ENCODE assay signal across 8 cellular contexts in the genomic region with DNA sequence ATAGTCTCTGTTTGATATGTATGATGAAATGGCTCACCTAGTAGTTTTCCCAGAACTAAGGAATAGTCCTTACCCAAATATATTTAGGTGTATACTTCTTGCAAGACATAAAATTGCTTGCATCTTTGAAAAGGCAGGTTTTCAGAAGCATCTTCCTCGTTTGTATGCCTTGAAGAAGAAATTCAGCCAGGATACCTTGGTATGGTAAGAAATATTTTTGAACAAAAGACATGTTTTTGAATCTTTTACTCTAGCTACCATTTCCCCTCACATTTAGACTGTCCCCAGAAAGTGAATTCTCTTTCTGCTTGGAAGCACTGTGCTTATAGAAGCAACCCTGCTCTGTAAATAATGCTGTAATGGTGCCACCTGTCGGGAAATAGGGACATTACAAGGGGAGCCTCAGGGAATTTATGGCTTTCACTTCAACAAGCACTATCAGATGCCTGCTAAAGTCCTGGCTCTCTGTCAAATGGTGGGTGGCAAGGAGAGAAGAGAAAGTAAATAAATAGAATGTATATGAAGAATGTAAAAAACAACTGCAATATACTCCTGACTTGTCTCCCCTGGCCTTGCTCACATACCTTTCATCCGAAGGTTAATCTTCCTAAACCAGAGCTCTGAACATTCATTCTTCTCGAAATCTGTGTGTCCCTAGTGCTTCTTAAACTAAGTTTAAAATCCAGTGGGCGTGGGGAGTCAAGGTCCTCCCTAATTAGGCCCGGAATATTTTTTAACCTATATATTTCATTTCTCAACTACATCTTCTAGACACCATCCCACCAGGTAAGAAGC. TPM values are rescaled to one million over a fixed set of nuclear protein-coding genes. Genes with fewer than 3 reads are reported as not detected.
A peak's percentile ranks its signal among the peaks of the same experiment; 100 is the strongest.
DNase-seq lines count a peak whose midpoint lies in the region; ATAC-seq and TF ChIP-seq lines count a peak whose summit lies in the region.

No MANE protein-coding gene starts in this region.

- no peaks in the 10 kb centered on the region for H3K36me3 Mint-ChIP-seq in HFFc6 (ENCODE audit: low read depth)

- no peak overlapping the region for H3K27ac Mint-ChIP-seq in HFFc6

- H3K4me1 ChIP-seq in DOHH2 (ENCODE audit: control insufficient read depth, low read length) (peaks cover 16% of the 10 kb centered on the region), colonic mucosa (no peaks in the 10 kb centered on the region), right lobe of liver (no peaks in the 10 kb centered on the region)

- TF ChIP-seq POLR2A in right lobe of liver (IDR thresholded peaks at IDR 0.05), result no peak

- H3K36me3 ChIP-seq in DOHH2 (ENCODE audit: control insufficient read depth, low read length), result no peaks in the 10 kb centered on the region
- H3K36me3 ChIP-seq in colonic mucosa, result no peaks in the 10 kb centered on the region
- no peaks in the 10 kb centered on the region for H3K36me3 ChIP-seq in right lobe of liver

- no peak overlapping the region for H3K9ac ChIP-seq in colonic mucosa (ENCODE audit: low read depth in 2 of 2, low read length in 2 of 2)

- ATAC-seq in right lobe of liver, result peak; percentile 87 to 92 (median 90)
- ATAC-seq in GM21576 (IDR thresholded peaks at IDR 0.05; ENCODE audit: unreplicated experiment), result no peak

- peaks cover 38% of the 10 kb centered on the region for H3K27me3 ChIP-seq in DOHH2 (ENCODE audit: control insufficient read depth, low read length)
- peaks cover 6% of the 10 kb centered on the region for H3K27me3 ChIP-seq in colonic mucosa
- peaks cover 0 to under 1% of the 10 kb centered on the region in 2 donors for H3K27me3 ChIP-seq in right lobe of liver

- H3K27ac ChIP-seq in DOHH2 (ENCODE audit: low read depth, low read length), result no peak overlapping the region
- no peak overlapping the region for H3K27ac ChIP-seq in colonic mucosa
- H3K27ac ChIP-seq in right lobe of liver, result no peak overlapping the region

- peaks cover 6% of the 10 kb centered on the region; the same call in 1 of the 2 replicates for H3F3A ChIP-seq in DOHH2 (ENCODE audit: control insufficient read depth, insufficient read depth)

- no peaks in the 10 kb centered on the region for H3K9me3 Mint-ChIP-seq in HFFc6

- TF ChIP-seq CTCF in DOHH2 (IDR thresholded peaks at IDR 0.05; ENCODE audit: low read depth, low read length, poor library complexity, severe bottlenecking), result peak; percentile 82
- TF ChIP-seq CTCF in HFFc6 (IDR thresholded peaks at IDR 0.05), result peak; percentile 92
- TF ChIP-seq CTCF in colonic mucosa (IDR thresholded peaks at IDR 0.05), result peak; percentile 94
- TF ChIP-seq CTCF in right lobe of liver (IDR thresholded peaks at IDR 0.05), result peak; percentile 70 to 89 (median 88)

- no peaks in the 10 kb centered on the region for H3K9me3 ChIP-seq in DOHH2 (ENCODE audit: control insufficient read depth, insufficient read depth, low read length)
- H3K9me3 ChIP-seq in colonic mucosa, result no peaks in the 10 kb centered on the region
- H3K9me3 ChIP-seq in right lobe of liver, result no peaks in the 10 kb centered on the region

- H3K4me3 Mint-ChIP-seq in HFFc6, result no peak overlapping the region

- H3K79me2 ChIP-seq in DOHH2 (ENCODE audit: control insufficient read depth, low read length), result no peaks in the 10 kb centered on the region

- H3K4me3 ChIP-seq in DOHH2 (ENCODE audit: low read length) (no peak overlapping the region), colonic mucosa (no peak overlapping the region), right lobe of liver (no peak overlapping the region)

- H3K9me2 ChIP-seq in DOHH2 (replicated peaks; ENCODE audit: control insufficient read depth, low read length), result no peaks in the 10 kb centered on the region

- peaks cover 26% of the 10 kb centered on the region for H3K27me3 Mint-ChIP-seq in HFFc6 (ENCODE audit: insufficient read depth)

- H3K4me2 ChIP-seq in DOHH2 (ENCODE audit: low read length), result no peak overlapping the region

- DNase-seq in HFFc6 (peak; percentile 60), NCI-H2196 treated with DMSO at 0.1 percent for 48 hours (lab: John Stamatoyannopoulos, UW; ENCODE audit: unreplicated experiment) (peak; percentile 54), colonic mucosa (peak; percentile 83), right lobe of liver (peak in 1 of 3 donors; percentile 55)
- peak; percentile 53 to 54 for DNase-seq in activated CD4-positive, alpha-beta T cell treated with anti-CD3 and anti-CD28 coated beads for 24 hours (ENCODE audit: low read depth in 2 of 2)
- DNase-seq in stimulated activated CD8-positive, alpha-beta memory T cell treated with anti-CD3 and anti-CD28 coated beads, Interleukin-12 subunit alpha, Interleukin-12 subunit beta, amount 100 ng/mL, for 4 hours (ENCODE audit: low read depth), result peak; percentile 27

- 38% methylated on average over 6 of the region's 6 CpGs for WGBS in right lobe of liver (ENCODE audit: insufficient coverage, low coverage, low lambda C conversion rate, missing lambda C conversion rate)

- H4K20me1 ChIP-seq in DOHH2 (ENCODE audit: control insufficient read depth, insufficient read depth, low read depth, low read length), result no peaks in the 10 kb centered on the region

- intact Hi-C loops in colonic mucosa (cut with DNase I) (no loop called here), right lobe of liver (cut with DNase I) (no loop called here)

- peaks cover 38% of the 10 kb centered on the region for H3K4me1 Mint-ChIP-seq in HFFc6 (ENCODE audit: low read depth)

RNA-seq across cellular contexts. Expression of a gene that starts 6.1 kb away (rescaled TPM):
- total RNA-seq in HFFc6 (2021; fragmentation: NEBNext Ultra II Directional; extraction: Animal tissue kit (Norgen Biotek cat#: 25700)), result under 1 TPM; 0.45 to 0.86 (median 0.59) TPM
- total RNA-seq in colonic mucosa (under 1 TPM; 0.35 to 0.53 TPM), right lobe of liver (under 1 TPM in 3 of 6 experiments, not detected in 3; 0.11 to 0.46 (median 0.23) TPM)

RNA-seq across cellular contexts. Expression of a gene that starts 13.6 kb away (rescaled TPM):
- not detected for total RNA-seq in HFFc6 (2021; fragmentation: NEBNext Ultra II Directional; extraction: Animal tissue kit (Norgen Biotek cat#: 25700))
- total RNA-seq in colonic mucosa (not detected), right lobe of liver (not detected)

RNA-seq across cellular contexts. Expression of a gene that starts 32.2 kb away (rescaled TPM):
- 10 to 100 TPM; 30.9 to 41.8 (median 34.6) TPM for total RNA-seq in HFFc6 (2021; fragmentation: NEBNext Ultra II Directional; extraction: Animal tissue kit (Norgen Biotek cat#: 25700))
- total RNA-seq in colonic mucosa (10 to 100 TPM; 37.0 to 39.5 TPM), right lobe of liver (10 to 100 TPM; 17.7 to 29.3 (median 21.6) TPM)
